In the genomic region with DNA sequence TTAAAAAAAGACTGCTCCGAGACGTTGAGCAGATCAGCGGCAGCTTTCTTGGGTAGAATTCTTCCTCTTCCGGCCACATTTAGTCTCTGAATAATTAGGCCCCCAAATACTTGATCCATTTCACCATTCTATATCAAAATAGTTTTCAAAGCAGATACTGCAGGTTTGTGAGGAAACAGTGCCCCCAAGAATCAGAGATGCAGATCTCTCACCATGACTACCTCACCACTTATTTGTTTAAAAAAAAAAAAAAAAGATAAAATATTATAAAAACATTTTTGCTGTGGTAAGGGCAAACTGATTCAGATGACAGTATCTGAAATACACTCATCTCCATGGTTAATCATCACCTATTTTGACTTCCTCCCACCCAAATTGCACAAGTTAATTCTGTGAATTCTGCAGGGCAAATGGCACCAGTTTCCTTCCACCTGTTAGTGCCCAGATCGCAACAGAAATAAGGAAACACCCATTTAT, we compare ENCODE assay signal across 10 cellular contexts.
DNase-seq lines count a peak whose midpoint lies in the region; ATAC-seq lines count a peak whose summit lies in the region.
"Had no signal": no experiment of that assay in that cellular context is flagged by ENCODE, and none has a peak within 500 bp of the region (broad histone marks: within the 10 kb centered on the region; RNA-seq: fewer than 3 reads in every experiment).

No MANE protein-coding gene starts in this region.

- peaks cover 80% of the 10 kb centered on the region for H3K4me1 Mint-ChIP-seq in activated CD4-positive, alpha-beta T cell treated with anti-CD3 and anti-CD28 coated beads, Interleukin-2, amount 10 ng/mL, durations not matched to agents 24 days and 14 days
- H3K4me1 Mint-ChIP-seq in IgD-negative memory B cell: peaks cover 64 to 71% (median 68%) of the 10 kb centered on the region in 3 donors
- peaks cover 80% of the 10 kb centered on the region for H3K4me1 Mint-ChIP-seq in activated naive CD8-positive, alpha-beta T cell treated with anti-CD3 and anti-CD28 coated beads, Interleukin-2, amount 10 ng/mL, durations not matched to agents 7 days and 5 days
- peaks cover 99% of the 10 kb centered on the region for H3K4me1 Mint-ChIP-seq in stimulated activated effector memory CD8-positive, alpha-beta T cell treated with anti-CD3 and anti-CD28 coated beads, Interleukin-12 subunit alpha, Interleukin-12 subunit beta, amount 100 ng/mL, for 72 hours

- H3K9me3 Mint-ChIP-seq in activated CD4-positive, alpha-beta T cell treated with anti-CD3 and anti-CD28 coated beads, Interleukin-2, amount 10 ng/mL, durations not matched to agents 24 days and 14 days: peaks cover 3% of the 10 kb centered on the region
- H3K9me3 Mint-ChIP-seq in IgD-negative memory B cell: peaks cover 0 to 5% (median 0%) of the 10 kb centered on the region in 3 donors
- H3K9me3 Mint-ChIP-seq in activated naive CD8-positive, alpha-beta T cell treated with anti-CD3 and anti-CD28 coated beads, Interleukin-2, amount 10 ng/mL, durations not matched to agents 7 days and 5 days: peaks cover 4% of the 10 kb centered on the region
- H3K9me3 Mint-ChIP-seq in stimulated activated effector memory CD8-positive, alpha-beta T cell treated with anti-CD3 and anti-CD28 coated beads, Interleukin-12 subunit alpha, Interleukin-12 subunit beta, amount 100 ng/mL, for 72 hours: peaks cover 3% of the 10 kb centered on the region

- H3K4me3 Mint-ChIP-seq in activated CD4-positive, alpha-beta T cell treated with anti-CD3 and anti-CD28 coated beads, Interleukin-2, amount 10 ng/mL, durations not matched to agents 24 days and 14 days: peak overlapping the region; percentile 83
- H3K4me3 Mint-ChIP-seq in IgD-negative memory B cell: peak overlapping the region; percentile 50 to 88 (median 75)
- peak overlapping the region; percentile 75 for H3K4me3 Mint-ChIP-seq in activated naive CD8-positive, alpha-beta T cell treated with anti-CD3 and anti-CD28 coated beads, Interleukin-2, amount 10 ng/mL, durations not matched to agents 7 days and 5 days
- H3K4me3 Mint-ChIP-seq in stimulated activated effector memory CD8-positive, alpha-beta T cell treated with anti-CD3 and anti-CD28 coated beads, Interleukin-12 subunit alpha, Interleukin-12 subunit beta, amount 100 ng/mL, for 72 hours: peak overlapping the region; percentile 71
- H3K4me3 Mint-ChIP-seq: H9 had no signal

- peak; percentile 11 for ATAC-seq in activated naive CD8-positive, alpha-beta T cell treated with anti-CD3 and anti-CD28 coated beads, Interleukin-2, amount 10 ng/mL, durations not matched to agents 7 days and 5 days (ENCODE audit: low read depth)
- peak; percentile 65 for ATAC-seq in stimulated activated effector memory CD8-positive, alpha-beta T cell treated with anti-CD3 and anti-CD28 coated beads, Interleukin-12 subunit alpha, Interleukin-12 subunit beta, amount 100 ng/mL, for 72 hours
- ATAC-seq in GM21576 (IDR thresholded peaks at IDR 0.05; ENCODE audit: unreplicated experiment): no peak

- peak; percentile 72 for DNase-seq in activated CD4-positive, alpha-beta T cell treated with anti-CD3 and anti-CD28 coated beads, Interleukin-2, amount 10 ng/mL, durations not matched to agents 24 days and 14 days
- no peak for DNase-seq in activated CD4-positive, alpha-beta T cell treated with anti-CD3 and anti-CD28 coated beads, Interleukin-2, amount 50 U/mL, for 48 hours
- DNase-seq in activated naive CD8-positive, alpha-beta T cell treated with anti-CD3 and anti-CD28 coated beads, Interleukin-2, amount 10 ng/mL, durations not matched to agents 7 days and 5 days: no peak
- no peak for DNase-seq in stimulated activated effector memory CD8-positive, alpha-beta T cell treated with anti-CD3 and anti-CD28 coated beads, Interleukin-12 subunit alpha, Interleukin-12 subunit beta, amount 100 ng/mL, for 72 hours (ENCODE audit: low spot score in 2 of 2)
- no peak for DNase-seq in G401 (ENCODE audit: low spot score)
- DNase-seq in stimulated activated CD8-positive, alpha-beta memory T cell treated with anti-CD3 and anti-CD28 coated beads, Interleukin-4, amount 100 ng/mL, for 48 hours: no peak
- DNase-seq: H9, ovary had no signal

- in situ Hi-C loops in G401 (cut with HindIII; ENCODE audit: low sequenced_read_pairs): no loop called here

- POLR2A ChIA-PET in activated naive CD8-positive, alpha-beta T cell treated with anti-CD3 and anti-CD28 coated beads, Interleukin-2, amount 10 ng/mL, durations not matched to agents 7 days and 5 days (lab: Charles Lee): interaction anchor here (0.9 to 5.2 kb wide), 4 partner anchors 11 to 38 kb away, joined by 3 to 28 read pairs (median 4); no protein-coding TSS in a partner anchor

- H3K27ac Mint-ChIP-seq in activated CD4-positive, alpha-beta T cell treated with anti-CD3 and anti-CD28 coated beads, Interleukin-2, amount 10 ng/mL, durations not matched to agents 24 days and 14 days: peak overlapping the region; percentile 97
- peak overlapping the region; percentile 78 to 99 (median 96) for H3K27ac Mint-ChIP-seq in IgD-negative memory B cell
- H3K27ac Mint-ChIP-seq in activated naive CD8-positive, alpha-beta T cell treated with anti-CD3 and anti-CD28 coated beads, Interleukin-2, amount 10 ng/mL, durations not matched to agents 7 days and 5 days: peak overlapping the region; percentile 93
- peak overlapping the region; percentile 95 for H3K27ac Mint-ChIP-seq in stimulated activated effector memory CD8-positive, alpha-beta T cell treated with anti-CD3 and anti-CD28 coated beads, Interleukin-12 subunit alpha, Interleukin-12 subunit beta, amount 100 ng/mL, for 72 hours

- peaks cover 59% of the 10 kb centered on the region for H3K36me3 Mint-ChIP-seq in activated CD4-positive, alpha-beta T cell treated with anti-CD3 and anti-CD28 coated beads, Interleukin-2, amount 10 ng/mL, durations not matched to agents 24 days and 14 days (ENCODE audit: low read depth)
- H3K36me3 Mint-ChIP-seq in IgD-negative memory B cell: peaks cover 11% of the 10 kb centered on the region
- H3K36me3 Mint-ChIP-seq in activated naive CD8-positive, alpha-beta T cell treated with anti-CD3 and anti-CD28 coated beads, Interleukin-2, amount 10 ng/mL, durations not matched to agents 7 days and 5 days: peaks cover 54% of the 10 kb centered on the region
- H3K36me3 Mint-ChIP-seq in stimulated activated effector memory CD8-positive, alpha-beta T cell treated with anti-CD3 and anti-CD28 coated beads, Interleukin-12 subunit alpha, Interleukin-12 subunit beta, amount 100 ng/mL, for 72 hours: peaks cover 76% of the 10 kb centered on the region

- intact Hi-C loops in activated CD4-positive, alpha-beta T cell treated with anti-CD3 and anti-CD28 coated beads, Interleukin-2, amount 10 ng/mL, durations not matched to agents 24 days and 14 days (cut with micrococcal nuclease): loop anchor here (2.0 to 10.0 kb wide), 4 partner anchors 14 to 390 kb away; a partner anchor contains a TSS

- no peaks in the 10 kb centered on the region for H3K27me3 Mint-ChIP-seq in activated CD4-positive, alpha-beta T cell treated with anti-CD3 and anti-CD28 coated beads, Interleukin-2, amount 10 ng/mL, durations not matched to agents 24 days and 14 days
- no peaks in the 10 kb centered on the region for H3K27me3 Mint-ChIP-seq in IgD-negative memory B cell
- H3K27me3 Mint-ChIP-seq in activated naive CD8-positive, alpha-beta T cell treated with anti-CD3 and anti-CD28 coated beads, Interleukin-2, amount 10 ng/mL, durations not matched to agents 7 days and 5 days: no peaks in the 10 kb centered on the region
